8 cellular contexts compared by ENCODE assay signal in the genomic region with DNA sequence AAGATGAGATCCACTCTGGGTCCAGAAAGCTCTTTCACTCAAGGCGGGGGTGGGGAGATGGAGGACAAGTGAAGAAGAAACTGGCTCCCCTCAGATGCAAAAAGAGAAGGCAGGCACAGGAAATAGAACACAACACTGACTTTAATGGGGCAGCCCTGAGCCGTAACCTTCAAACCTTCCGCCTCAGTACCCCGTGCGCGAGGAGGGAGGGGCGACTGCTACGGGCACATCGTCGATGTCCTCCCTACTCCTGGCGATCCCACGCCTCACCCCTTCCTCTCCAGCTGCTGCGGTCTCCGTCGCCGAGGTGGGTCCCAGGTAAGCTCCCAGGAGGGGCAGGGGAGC. TPM values are rescaled to one million over a fixed set of nuclear protein-coding genes. Genes with fewer than 3 reads are reported as not detected.
A peak's percentile ranks its signal among the peaks of the same experiment; 100 is the strongest.
DNase-seq lines count a peak whose midpoint lies in the region; ATAC-seq and TF ChIP-seq lines count a peak whose summit lies in the region.

No MANE protein-coding gene starts in this region.

- intact Hi-C loops in naive thymus-derived CD4-positive, alpha-beta T cell (cut with micrococcal nuclease) = loop anchor here (1.0 kb wide), 1 partner anchor 9 kb away; no protein-coding TSS in a partner anchor
- intact Hi-C loops in posterior vena cava (cut with DNase I) = no loop called here

- peak; percentile 52 for ATAC-seq in naive thymus-derived CD4-positive, alpha-beta T cell
- no peak for ATAC-seq in foreskin keratinocyte
- ATAC-seq in HG03432 (IDR thresholded peaks at IDR 0.05; ENCODE audit: unreplicated experiment) = no peak

- CTCF ChIA-PET in naive thymus-derived CD4-positive, alpha-beta T cell (lab: Charles Lee) = no interaction called here

- peak overlapping the region; percentile 56 for H3K4me3 ChIP-seq in effector memory CD4-positive, alpha-beta T cell (ENCODE audit: insufficient read depth, low read depth, low read length, poor library complexity, severe bottlenecking)
- H3K4me3 ChIP-seq in naive thymus-derived CD4-positive, alpha-beta T cell (ENCODE audit: low read length) = peak overlapping the region; percentile 59

- no peak overlapping the region for H3K27ac ChIP-seq in effector memory CD4-positive, alpha-beta T cell (ENCODE audit: insufficient read depth, low read length, poor library complexity, severe bottlenecking)
- H3K27ac ChIP-seq in naive thymus-derived CD4-positive, alpha-beta T cell (ENCODE audit: low read depth, low read length) = peak overlapping the region; percentile 26
- H3K27ac ChIP-seq in foreskin keratinocyte = no peak overlapping the region

- peaks cover 9 to 30% (median 27%) of the 10 kb centered on the region in 7 donors for H3K4me1 Mint-ChIP-seq in naive thymus-derived CD4-positive, alpha-beta T cell

- no peaks in the 10 kb centered on the region for H3K9me3 ChIP-seq in effector memory CD4-positive, alpha-beta T cell (ENCODE audit: control insufficient read depth, low read length)
- no peaks in the 10 kb centered on the region for H3K9me3 ChIP-seq in naive thymus-derived CD4-positive, alpha-beta T cell (ENCODE audit: control insufficient read depth in 2 of 3, low read length in 3 of 3)

- peaks cover 0 to 1% (median 0%) of the 10 kb centered on the region in 11 donors for H3K9me3 Mint-ChIP-seq in naive thymus-derived CD4-positive, alpha-beta T cell

- H3K4me1 ChIP-seq in effector memory CD4-positive, alpha-beta T cell (ENCODE audit: control insufficient read depth, insufficient read depth, low read length, poor library complexity, severe bottlenecking) = peaks cover 21% of the 10 kb centered on the region
- H3K4me1 ChIP-seq in naive thymus-derived CD4-positive, alpha-beta T cell (ENCODE audit: control insufficient read depth in 2 of 2, insufficient read depth in 2 of 2, low read length in 2 of 2) = peaks cover 4 to 10% of the 10 kb centered on the region in 2 donors
- H3K4me1 ChIP-seq in foreskin keratinocyte = no peaks in the 10 kb centered on the region

- peak overlapping the region; percentile 60 to 87 (median 80) for H3K4me3 Mint-ChIP-seq in naive thymus-derived CD4-positive, alpha-beta T cell

- POLR2A ChIA-PET in naive thymus-derived CD4-positive, alpha-beta T cell (lab: Charles Lee) = interaction anchor here (0.6 to 3.1 kb wide), 5 partner anchors 9 to 230 kb away, joined by 3 to 21 read pairs (median 3); a partner anchor contains a TSS

- peaks cover 0 to 6% (median 0%) of the 10 kb centered on the region in 5 donors for H3K36me3 Mint-ChIP-seq in naive thymus-derived CD4-positive, alpha-beta T cell

- no peaks in the 10 kb centered on the region for H3K27me3 ChIP-seq in effector memory CD4-positive, alpha-beta T cell (replicated peaks; ENCODE audit: control insufficient read depth, insufficient read depth, low read length, poor library complexity, severe bottlenecking)
- H3K27me3 ChIP-seq in naive thymus-derived CD4-positive, alpha-beta T cell (ENCODE audit: control insufficient read depth in 2 of 2, insufficient read depth in 2 of 2, low read length in 2 of 2) = no peaks in the 10 kb centered on the region
- H3K27me3 ChIP-seq in foreskin keratinocyte = peaks cover 12% of the 10 kb centered on the region

- no peaks in the 10 kb centered on the region for H3K36me3 ChIP-seq in effector memory CD4-positive, alpha-beta T cell (ENCODE audit: control insufficient read depth, insufficient read depth, low read length)
- no peaks in the 10 kb centered on the region for H3K36me3 ChIP-seq in naive thymus-derived CD4-positive, alpha-beta T cell (ENCODE audit: control insufficient read depth in 2 of 3, insufficient read depth in 3 of 3, low read length in 3 of 3)

- peak overlapping the region in 4 of 9 donors; percentile 10 to 80 (median 41) for H3K27ac Mint-ChIP-seq in naive thymus-derived CD4-positive, alpha-beta T cell

- peak; percentile 47 for DNase-seq in stimulated activated CD4-positive, alpha-beta T cell treated with anti-CD3 and anti-CD28 coated beads, Interleukin-15, amount 100 ng/mL, for 24 hours
- DNase-seq in stimulated activated CD4-positive, alpha-beta T cell treated with anti-CD3 and anti-CD28 coated beads, Interleukin-4, amount 100 ng/mL, for 1 hour = no peak
- no peak for DNase-seq in effector memory CD4-positive, alpha-beta T cell
- peak in 2 of 9 donors; percentile 14 to 28 for DNase-seq in naive thymus-derived CD4-positive, alpha-beta T cell
- DNase-seq in NCI-H1930 (lab: John Stamatoyannopoulos, UW) = no peak
- DNase-seq in foreskin keratinocyte = no peak
- DNase-seq in posterior vena cava (ENCODE audit: low spot score) = no peak

- peaks cover 0 to 29% (median 0%) of the 10 kb centered on the region in 5 donors for H3K27me3 Mint-ChIP-seq in naive thymus-derived CD4-positive, alpha-beta T cell

- no peak for TF ChIP-seq CTCF in foreskin keratinocyte (conservative IDR thresholded peaks at IDR 0.05)

RNA-seq across cellular contexts. Expression of a gene that starts 3.9 kb away (rescaled TPM):
- under 1 TPM in 3 of 5 experiments, not detected in 2; 0.24 to 0.32 (median 0.29) TPM for total RNA-seq in naive thymus-derived CD4-positive, alpha-beta T cell
- polyA plus RNA-seq in naive thymus-derived CD4-positive, alpha-beta T cell = not detected
- total RNA-seq in foreskin keratinocyte = 0.14 and 0.17 TPM in 2 replicates
- 0.14 and 0.16 TPM in 2 replicates for polyA plus RNA-seq in foreskin keratinocyte
- total RNA-seq in posterior vena cava = not detected

RNA-seq across cellular contexts. Expression of a gene that starts 9.2 kb away (rescaled TPM):
- 10 to 100 TPM; 35.3 to 73.6 (median 50.0) TPM for total RNA-seq in naive thymus-derived CD4-positive, alpha-beta T cell
- 1 to 10 TPM; 1.3 to 1.8 TPM for polyA plus RNA-seq in naive thymus-derived CD4-positive, alpha-beta T cell
- total RNA-seq in foreskin keratinocyte (79.5 and 79.9 TPM in 2 replicates), posterior vena cava (100 to 1,000 TPM in 1 of 2 donors, 10 to 100 TPM in 1; 97.4 to 119 TPM)
- polyA plus RNA-seq in foreskin keratinocyte = 67.2 and 68.9 TPM in 2 replicates

RNA-seq across cellular contexts. Expression of a gene that starts 9.8 kb away (rescaled TPM):
- 10 to 100 TPM; 14.0 to 27.4 (median 18.4) TPM for total RNA-seq in naive thymus-derived CD4-positive, alpha-beta T cell
- polyA plus RNA-seq in naive thymus-derived CD4-positive, alpha-beta T cell = 10 to 100 TPM; 20.7 to 21.7 TPM
- total RNA-seq in foreskin keratinocyte (77.4 and 81.3 TPM in 2 replicates), posterior vena cava (10 to 100 TPM; 14.6 to 20.2 TPM)
- 93.0 and 100 TPM in 2 replicates for polyA plus RNA-seq in foreskin keratinocyte

RNA-seq across cellular contexts. Expression of a gene that starts 18.8 kb away (rescaled TPM):
- total RNA-seq in naive thymus-derived CD4-positive, alpha-beta T cell = 100 to 1,000 TPM; 166 to 392 (median 281) TPM
- 10 to 100 TPM; 37.0 to 45.7 TPM for polyA plus RNA-seq in naive thymus-derived CD4-positive, alpha-beta T cell
- total RNA-seq in foreskin keratinocyte (58.4 and 69.9 TPM in 2 replicates), posterior vena cava (10 to 100 TPM; 24.0 to 24.2 TPM)
- polyA plus RNA-seq in foreskin keratinocyte = 47.5 and 64.1 TPM in 2 replicates

RNA-seq across cellular contexts. Expression of a gene that starts 43.0 kb away (rescaled TPM):
- total RNA-seq in naive thymus-derived CD4-positive, alpha-beta T cell = 10 to 100 TPM in 4 of 5 experiments, 1 to 10 TPM in 1; 7.9 to 14.0 (median 10.8) TPM
- polyA plus RNA-seq in naive thymus-derived CD4-positive, alpha-beta T cell = 10 to 100 TPM; 19.8 to 25.9 TPM
- total RNA-seq in foreskin keratinocyte = 11.9 and 12.5 TPM in 2 replicates
- 10.2 and 10.8 TPM in 2 replicates for polyA plus RNA-seq in foreskin keratinocyte
- total RNA-seq in posterior vena cava = 10 to 100 TPM in 1 of 2 donors, 1 to 10 TPM in 1; 8.8 to 11.2 TPM

Comparison
In these comparisons a context has a peak if more than half of its experiments do, and no peak if none do; other contexts are left out.
1. intact Hi-C loops: an anchor here in naive thymus-derived CD4-positive, alpha-beta T cell (1.0 kb wide); none called in posterior vena cava.